In the genomic region with DNA sequence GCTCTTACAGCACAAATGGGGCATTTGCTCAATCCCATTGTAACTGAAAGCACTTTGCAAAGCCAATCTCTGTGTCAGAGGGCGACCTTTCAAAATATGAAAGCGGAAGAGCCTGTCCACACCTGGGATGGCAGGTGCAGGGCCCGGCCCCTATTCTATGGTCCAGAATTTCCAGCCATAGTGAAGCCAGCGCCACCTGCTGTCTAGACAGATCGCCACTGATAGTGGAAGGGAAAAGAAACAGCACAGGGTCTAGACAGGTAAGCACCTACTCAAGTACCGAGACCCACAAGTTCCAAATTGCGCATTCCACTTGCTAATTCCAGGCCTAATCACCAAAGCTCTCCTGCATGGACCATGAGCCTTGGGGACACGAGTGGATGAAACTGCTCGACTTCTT, we compare ENCODE assay signal across 8 cellular contexts.
DNase-seq lines count a peak whose midpoint lies in the region; ATAC-seq and TF ChIP-seq lines count a peak whose summit lies in the region.

No MANE protein-coding gene starts in this region.

- H3K9me3 Mint-ChIP-seq in T-helper 2 cell treated with Interferon-gamma antibody and Interleukin-4, amounts not matched to agents 5 μg/mL and 100 μg/mL, for 36 hours, result no peaks in the 10 kb centered on the region

- H3K4me3 ChIP-seq in DND-41 (ENCODE audit: low read depth in 1 of 2, low read length in 2 of 2), result no peak overlapping the region
- H3K4me3 ChIP-seq in RWPE2 (ENCODE audit: severe bottlenecking), result no peak overlapping the region

- H3K27me3 Mint-ChIP-seq in T-helper 2 cell treated with Interferon-gamma antibody and Interleukin-4, amounts not matched to agents 5 μg/mL and 100 μg/mL, for 36 hours (ENCODE audit: low read depth), result no peaks in the 10 kb centered on the region

- H3K36me3 Mint-ChIP-seq in T-helper 2 cell treated with Interferon-gamma antibody and Interleukin-4, amounts not matched to agents 5 μg/mL and 100 μg/mL, for 36 hours (ENCODE audit: low read depth), result no peaks in the 10 kb centered on the region

- ATAC-seq in DND-41 (ENCODE audit: insufficient read depth, low read depth) (0 out of 3 replicates have a peak, but pooled peaks have one; percentile 35), GM21447 (IDR thresholded peaks at IDR 0.05; ENCODE audit: unreplicated experiment) (peak; percentile 67), RWPE2 (ENCODE audit: low read depth) (peak; percentile 69), GM18505 (IDR thresholded peaks at IDR 0.05; ENCODE audit: unreplicated experiment) (no peak)
- ATAC-seq in activated CD4-positive, CD25-positive, alpha-beta regulatory T cell treated with anti-CD3 and anti-CD28 coated beads, Interleukin-2, amount 50 U/mL, for 24 hours, result no peak

- H3K27me3 ChIP-seq in DND-41 (ENCODE audit: insufficient read depth, low read length, poor library complexity) (peaks cover 4% of the 10 kb centered on the region), RWPE2 (ENCODE audit: insufficient read depth, poor library complexity, severe bottlenecking) (no peaks in the 10 kb centered on the region)

- TF ChIP-seq CTCF in DND-41 (IDR thresholded peaks at IDR 0.05; ENCODE audit: borderline replicate concordance, extremely low read depth, low read length, poor library complexity, severe bottlenecking) (peak; percentile 68), RWPE2 (IDR thresholded peaks at IDR 0.05; ENCODE audit: poor library complexity, severe bottlenecking) (peak; percentile 47)

- H3K36me3 ChIP-seq in DND-41 (ENCODE audit: insufficient read depth, low read length), result no peaks in the 10 kb centered on the region
- no peaks in the 10 kb centered on the region for H3K36me3 ChIP-seq in RWPE2 (ENCODE audit: low read depth)

- no peaks in the 10 kb centered on the region for H3K4me1 ChIP-seq in DND-41 (ENCODE audit: insufficient read depth, low read length)
- no peaks in the 10 kb centered on the region for H3K4me1 ChIP-seq in RWPE2 (ENCODE audit: insufficient read depth, poor library complexity, severe bottlenecking)

- H4K20me1 ChIP-seq in DND-41 (ENCODE audit: insufficient read depth, low read length), result no peaks in the 10 kb centered on the region; the same call in 1 of the 2 replicates

- H3K4me1 Mint-ChIP-seq in T-helper 2 cell treated with Interferon-gamma antibody and Interleukin-4, amounts not matched to agents 5 μg/mL and 100 μg/mL, for 36 hours (ENCODE audit: low read depth), result no peaks in the 10 kb centered on the region

- no peak overlapping the region for H3K4me2 ChIP-seq in DND-41 (ENCODE audit: insufficient read depth, low read length)

- H3K27ac Mint-ChIP-seq in T-helper 2 cell treated with Interferon-gamma antibody and Interleukin-4, amounts not matched to agents 5 μg/mL and 100 μg/mL, for 36 hours, result no peak overlapping the region

- TF ChIP-seq POLR2A in GM18505 (IDR thresholded peaks at IDR 0.05; ENCODE audit: borderline replicate concordance, extremely low read depth, insufficient read depth, insufficient read length), result no peak

- no peaks in the 10 kb centered on the region for H3K9me3 ChIP-seq in DND-41 (ENCODE audit: insufficient read depth, low read length, severe bottlenecking)
- no peaks in the 10 kb centered on the region for H3K9me3 ChIP-seq in RWPE2 (ENCODE audit: severe bottlenecking)

- no peak overlapping the region for H3K4me3 Mint-ChIP-seq in T-helper 2 cell treated with Interferon-gamma antibody and Interleukin-4, amounts not matched to agents 5 μg/mL and 100 μg/mL, for 36 hours

- H3K27ac ChIP-seq in DND-41 (ENCODE audit: low read length) (no peak overlapping the region), RWPE2 (ENCODE audit: poor library complexity, severe bottlenecking) (no peak overlapping the region)

- no peaks in the 10 kb centered on the region for H3K79me2 ChIP-seq in DND-41 (ENCODE audit: insufficient read depth, low read length)

- DNase-seq in DND-41 (peak; percentile 21), RWPE2 (ENCODE audit: low spot score) (no peak), islet precursor cell (peak; percentile 80), activated T-cell treated with anti-CD3 and anti-CD28 coated beads for 4 hours (no peak)
- DNase-seq in T-helper 2 cell treated with Interferon-gamma antibody and Interleukin-4, amounts not matched to agents 5 μg/mL and 100 μg/mL, for 36 hours (ENCODE audit: low spot score), result no peak

- H2AFZ ChIP-seq in DND-41 (ENCODE audit: low read depth, low read length), result no peak overlapping the region

- no peak overlapping the region for H3K9ac ChIP-seq in DND-41 (ENCODE audit: low read depth, low read length)

Comparison
In these comparisons a context has a peak if more than half of its experiments do, and no peak if none do; other contexts are left out.
1. ATAC-seq: peak in DND-41 (single experiment), GM21447 (single experiment) and RWPE2 (single experiment); none in activated CD4-positive, CD25-positive, alpha-beta regulatory T cell treated with anti-CD3 and anti-CD28 coated beads, Interleukin-2, amount 50 U/mL, for 24 hours (0 of 2) and GM18505 (single experiment).
2. DNase-seq: peak in DND-41 (single experiment) and islet precursor cell (single experiment); none in RWPE2 (single experiment), T-helper 2 cell treated with Interferon-gamma antibody and Interleukin-4, amounts not matched to agents 5 μg/mL and 100 μg/mL, for 36 hours (single experiment) and activated T-cell treated with anti-CD3 and anti-CD28 coated beads for 4 hours (single experiment).